Comparison of ENCODE assay signal across 16 cellular contexts in genomic region chr1:223010552-223011229, GRCh38.
A peak's percentile ranks its signal among the peaks of the same experiment; 100 is the strongest.
DNase-seq lines count a peak whose midpoint lies in the region; TF ChIP-seq lines count a peak whose summit lies in the region.
"Had no signal": no experiment of that assay in that cellular context is flagged by ENCODE, and none has a peak within 500 bp of the region (broad histone marks: within the 10 kb centered on the region; RNA-seq: fewer than 3 reads in every experiment).

No MANE protein-coding gene starts in this region.

- H3K9me3 ChIP-seq in BLaER1 treated with 17β-estradiol and CSF1 and Interleukin-3, amounts not matched to agents 10 nM and 100 nM (replicated peaks in 1 of 11): no peaks in the 10 kb centered on the region
- no peaks in the 10 kb centered on the region for H3K9me3 ChIP-seq in neural progenitor cell (ENCODE audit: low read depth)
- H3K9me3 ChIP-seq in effector memory CD4-positive, alpha-beta T cell (ENCODE audit: control insufficient read depth, low read length): no peaks in the 10 kb centered on the region
- H3K9me3 ChIP-seq: MG63, pancreas had no signal

- H3K4me3 ChIP-seq in BLaER1 treated with 17β-estradiol and CSF1 and Interleukin-3, amounts not matched to agents 10 nM and 100 nM: no peak overlapping the region
- H3K4me3 ChIP-seq in fibroblast of mammary gland (ENCODE audit: control insufficient read depth, low read depth, low read length) (no peak overlapping the region), neural progenitor cell (peak overlapping the region; percentile 16)
- H3K4me3 ChIP-seq in effector memory CD4-positive, alpha-beta T cell (ENCODE audit: insufficient read depth, low read depth, low read length, poor library complexity, severe bottlenecking): no peak overlapping the region
- H3K4me3 ChIP-seq: MG63, pancreas had no signal

- no peak overlapping the region for H3K27ac ChIP-seq in BLaER1 treated with 17β-estradiol and CSF1 and Interleukin-3, amounts not matched to agents 10 nM and 100 nM
- peak overlapping the region; percentile 83 for H3K27ac ChIP-seq in neural progenitor cell
- no peak overlapping the region for H3K27ac ChIP-seq in effector memory CD4-positive, alpha-beta T cell (ENCODE audit: insufficient read depth, low read length, poor library complexity, severe bottlenecking)
- H3K27ac ChIP-seq: pancreas had no signal

- no peak for TF ChIP-seq CTCF in fibroblast of mammary gland (conservative IDR thresholded peaks at IDR 0.05; ENCODE audit: control insufficient read depth, insufficient read depth, low read depth, low read length)
- TF ChIP-seq CTCF in neural progenitor cell (IDR thresholded peaks at IDR 0.05): no peak

- H3K79me2 ChIP-seq in neural progenitor cell (ENCODE audit: low read depth): no peaks in the 10 kb centered on the region

- DNase-seq in NCI-H82 (lab: John Stamatoyannopoulos, UW): peak; percentile 73
- DNase-seq in fibroblast of mammary gland (ENCODE audit: low read depth): peak; percentile 51
- DNase-seq in neural progenitor cell (ENCODE audit: low spot score): peak; percentile 78
- DNase-seq in UCSD-AML1 (lab: John Stamatoyannopoulos, UW; ENCODE audit: unreplicated experiment): no peak
- DNase-seq in T1000 (lab: John Stamatoyannopoulos, UW): no peak
- no peak for DNase-seq in NCI-H1436 (lab: John Stamatoyannopoulos, UW)
- no peak for DNase-seq in effector memory CD4-positive, alpha-beta T cell
- DNase-seq: activated naive CD4-positive, alpha-beta T cell treated with anti-CD3 and anti-CD28 coated beads for 36 hours; cortex of kidney; GDM1; MG63; pancreas; stimulated activated CD4-positive, alpha-beta T cell treated with anti-CD3 and anti-CD28 coated beads, Interleukin-1b, Interleukin-23, amount 100 ng/mL, for 48 hours; stimulated activated naive CD4-positive, alpha-beta T cell treated with Interleukin-2 at 50 U/mL for 16 hours had no signal

- peak overlapping the region; percentile 61 for H3K4me3 Mint-ChIP-seq in neural progenitor cell
- H3K4me3 Mint-ChIP-seq: activated naive CD4-positive, alpha-beta T cell treated with anti-CD3 and anti-CD28 coated beads for 36 hours; CD14-positive monocyte had no signal

- H3K27me3 Mint-ChIP-seq in neural progenitor cell (ENCODE audit: insufficient read depth, low read depth): peaks cover 3% of the 10 kb centered on the region

- peak overlapping the region; percentile 91 for H3K27ac Mint-ChIP-seq in neural progenitor cell
- H3K27ac Mint-ChIP-seq: activated naive CD4-positive, alpha-beta T cell treated with anti-CD3 and anti-CD28 coated beads for 36 hours; CD14-positive monocyte had no signal

- peaks cover 0 to 40% (median 19%) of the 10 kb centered on the region in 10 experiments; a peak in 14 of 20 replicates for H3K4me1 ChIP-seq in BLaER1 treated with 17β-estradiol and CSF1 and Interleukin-3, amounts not matched to agents 10 nM and 100 nM
- H3K4me1 ChIP-seq in neural progenitor cell: peaks cover 61% of the 10 kb centered on the region
- no peaks in the 10 kb centered on the region for H3K4me1 ChIP-seq in effector memory CD4-positive, alpha-beta T cell (ENCODE audit: control insufficient read depth, insufficient read depth, low read length, poor library complexity, severe bottlenecking)
- H3K4me1 ChIP-seq: pancreas had no signal

- H3K4me2 ChIP-seq in BLaER1 treated with 17β-estradiol and CSF1 and Interleukin-3, amounts not matched to agents 10 nM and 100 nM: peak overlapping the region in 9 of 11 experiments; percentile 4 to 42 (median 34); a peak in 15 of 22 replicates
- H3K4me2 ChIP-seq in neural progenitor cell: peak overlapping the region; percentile 64

- no peaks in the 10 kb centered on the region for H3K36me3 ChIP-seq in BLaER1 treated with 17β-estradiol and CSF1 and Interleukin-3, amounts not matched to agents 10 nM and 100 nM
- H3K36me3 ChIP-seq in neural progenitor cell: no peaks in the 10 kb centered on the region
- H3K36me3 ChIP-seq in effector memory CD4-positive, alpha-beta T cell (ENCODE audit: control insufficient read depth, insufficient read depth, low read length): no peaks in the 10 kb centered on the region
- H3K36me3 ChIP-seq: MG63, pancreas had no signal

- no peaks in the 10 kb centered on the region for H3K27me3 ChIP-seq in BLaER1 treated with 17β-estradiol and CSF1 and Interleukin-3, amounts not matched to agents 10 nM and 100 nM
- no peaks in the 10 kb centered on the region for H3K27me3 ChIP-seq in neural progenitor cell
- H3K27me3 ChIP-seq in effector memory CD4-positive, alpha-beta T cell (replicated peaks; ENCODE audit: control insufficient read depth, insufficient read depth, low read length, poor library complexity, severe bottlenecking): no peaks in the 10 kb centered on the region
- H3K27me3 ChIP-seq: pancreas had no signal

- H3K4me1 Mint-ChIP-seq in neural progenitor cell: peaks cover 85% of the 10 kb centered on the region
- H3K4me1 Mint-ChIP-seq: CD14-positive monocyte had no signal

- peaks cover 8% of the 10 kb centered on the region for H3K36me3 Mint-ChIP-seq in neural progenitor cell
- H3K36me3 Mint-ChIP-seq: CD14-positive monocyte had no signal

- H3K9ac ChIP-seq in BLaER1 treated with 17β-estradiol and CSF1 and Interleukin-3, amounts not matched to agents 10 nM and 100 nM: 0 out of 22 replicates have a peak overlapping the region, but pooled peaks of 1 of the 11 experiments have one; percentile 7
- no peak overlapping the region for H3K9ac ChIP-seq in neural progenitor cell

- H3F3A ChIP-seq in neural progenitor cell (ENCODE audit: low read depth): peaks cover 36% of the 10 kb centered on the region

- H3K9me3 Mint-ChIP-seq in neural progenitor cell: peaks cover 3% of the 10 kb centered on the region
- H3K9me3 Mint-ChIP-seq: activated naive CD4-positive, alpha-beta T cell treated with anti-CD3 and anti-CD28 coated beads for 36 hours had no signal

- 0 out of 22 replicates have a peak, but pooled peaks cover 0 to 4% (median 0%) of the 10 kb centered on the region in 11 experiments for H4K20me1 ChIP-seq in BLaER1 treated with 17β-estradiol and CSF1 and Interleukin-3, amounts not matched to agents 10 nM and 100 nM
- no peaks in the 10 kb centered on the region for H4K20me1 ChIP-seq in neural progenitor cell (ENCODE audit: low read depth)

- H2AFZ ChIP-seq in neural progenitor cell (replicated peaks): no peak overlapping the region

Comparison
In these comparisons a context has a peak if more than half of its experiments do, and no peak if none do; other contexts are left out.
1. DNase-seq: peak in NCI-H82 (single experiment), fibroblast of mammary gland (single experiment) and neural progenitor cell (single experiment); none in UCSD-AML1 (single experiment), T1000 (single experiment), NCI-H1436 (single experiment) and effector memory CD4-positive, alpha-beta T cell (0 of 3).